11 cellular contexts compared by ENCODE assay signal in the genomic region with DNA sequence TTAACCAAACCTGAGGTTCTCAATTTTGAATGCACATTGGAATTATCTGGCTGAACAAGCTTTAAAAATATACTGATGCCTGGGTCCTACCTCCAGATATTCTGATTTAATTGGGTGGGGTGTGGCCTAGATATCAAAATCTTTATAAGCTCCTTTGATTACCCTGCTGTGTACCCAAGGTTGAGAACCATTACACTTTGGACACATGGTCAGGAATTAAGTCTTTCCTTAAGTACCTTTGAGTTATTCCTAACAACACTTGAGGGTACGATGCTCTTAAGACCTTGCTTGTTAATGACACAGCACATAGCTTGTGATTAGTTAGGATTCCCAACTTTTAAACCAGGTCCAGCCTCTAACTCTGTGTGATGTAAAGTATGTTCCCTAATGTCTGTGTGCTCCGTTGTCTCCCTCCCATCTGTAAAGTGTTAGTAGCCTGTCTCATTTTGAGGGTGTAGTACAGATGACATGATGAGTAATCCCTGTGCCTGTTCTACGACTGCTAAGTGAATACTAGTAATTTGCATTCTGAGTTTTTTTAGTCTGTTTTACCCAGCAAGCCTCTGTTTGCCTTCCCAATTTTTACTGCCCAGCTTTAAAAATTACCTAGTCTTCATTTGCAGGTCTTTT.
DNase-seq lines count a peak whose midpoint lies in the region; ATAC-seq and TF ChIP-seq lines count a peak whose summit lies in the region.
"Had no signal": no experiment of that assay in that cellular context is flagged by ENCODE, and none has a peak within 500 bp of the region (broad histone marks: within the 10 kb centered on the region; RNA-seq: fewer than 3 reads in every experiment).

No MANE protein-coding gene starts in this region.

- peaks cover 29% of the 10 kb centered on the region for H3K36me3 Mint-ChIP-seq in activated CD4-positive, alpha-beta T cell treated with anti-CD3 and anti-CD28 coated beads, Interleukin-2, amount 10 ng/mL, durations not matched to agents 24 days and 14 days (ENCODE audit: low read depth)
- H3K36me3 Mint-ChIP-seq in endodermal cell (ENCODE audit: low read depth) = peaks cover 32% of the 10 kb centered on the region

- H3K4me1 Mint-ChIP-seq in activated CD4-positive, alpha-beta T cell treated with anti-CD3 and anti-CD28 coated beads, Interleukin-2, amount 10 ng/mL, durations not matched to agents 24 days and 14 days = peaks cover 18% of the 10 kb centered on the region
- H3K4me1 Mint-ChIP-seq in endodermal cell = no peaks in the 10 kb centered on the region

- peak; percentile 77 for ATAC-seq in HG03439 (IDR thresholded peaks at IDR 0.05; ENCODE audit: unreplicated experiment)
- ATAC-seq: Panc1 had no signal

- peak overlapping the region; percentile 67 for H3K27ac Mint-ChIP-seq in activated CD4-positive, alpha-beta T cell treated with anti-CD3 and anti-CD28 coated beads, Interleukin-2, amount 10 ng/mL, durations not matched to agents 24 days and 14 days
- H3K27ac Mint-ChIP-seq in endodermal cell = peak overlapping the region; percentile 14

- no peaks in the 10 kb centered on the region for H3K9me3 ChIP-seq in endodermal cell (ENCODE audit: control insufficient read depth, low read length)

- no peak overlapping the region for H3K4me3 Mint-ChIP-seq in activated CD4-positive, alpha-beta T cell treated with anti-CD3 and anti-CD28 coated beads, Interleukin-2, amount 10 ng/mL, durations not matched to agents 24 days and 14 days
- H3K4me3 Mint-ChIP-seq in endodermal cell = no peak overlapping the region

- H3K4me1 ChIP-seq in endodermal cell (ENCODE audit: control insufficient read depth, insufficient read depth, low read length) = no peaks in the 10 kb centered on the region

- H3K27me3 Mint-ChIP-seq in activated CD4-positive, alpha-beta T cell treated with anti-CD3 and anti-CD28 coated beads, Interleukin-2, amount 10 ng/mL, durations not matched to agents 24 days and 14 days = no peaks in the 10 kb centered on the region
- H3K27me3 Mint-ChIP-seq in endodermal cell (ENCODE audit: insufficient read depth) = no peaks in the 10 kb centered on the region

- WGBS in endodermal cell (ENCODE audit: insufficient coverage in 1 of 2, insufficient read length in 1 of 2), 2 experiments = 97 to 100% methylated on average over 1 to 3 of the region's 3 CpGs

- H3K9ac ChIP-seq in endodermal cell (ENCODE audit: extremely low read depth, low read length, poor library complexity, severe bottlenecking) = no peak overlapping the region

- intact Hi-C loops in activated CD4-positive, alpha-beta T cell treated with anti-CD3 and anti-CD28 coated beads, Interleukin-2, amount 10 ng/mL, durations not matched to agents 24 days and 14 days (cut with micrococcal nuclease) = no loop called here

- DNase-seq in activated CD4-positive, alpha-beta T cell treated with anti-CD3 and anti-CD28 coated beads, Interleukin-2, amount 10 ng/mL, durations not matched to agents 24 days and 14 days = no peak
- DNase-seq in activated CD4-positive, alpha-beta T cell treated with anti-CD3 and anti-CD28 coated beads, Interleukin-2, amount 50 U/mL, for 1 hour = no peak
- DNase-seq in endodermal cell (no peak), stromal cell of bone marrow (ENCODE audit: low read depth) (peak; percentile 64), SW 1271 (lab: John Stamatoyannopoulos, UW) (no peak), T-helper 9 cell (no peak)
- no peak for DNase-seq in activated effector memory CD4-positive, alpha-beta T cell treated with anti-CD3 and anti-CD28 coated beads, Interleukin-2, amount 50 U/mL, for 16 hours
- DNase-seq: H7, substantia nigra had no signal

- no peak overlapping the region for H3K27ac ChIP-seq in endodermal cell (ENCODE audit: low read depth, low read length)

- peaks cover 70% of the 10 kb centered on the region for H3K36me3 ChIP-seq in endodermal cell (ENCODE audit: control insufficient read depth, insufficient read depth, low read length)

- H3K27me3 ChIP-seq in endodermal cell (ENCODE audit: control insufficient read depth, insufficient read depth, low read length, poor library complexity, severe bottlenecking) = no peaks in the 10 kb centered on the region

- no peak for TF ChIP-seq CTCF in endodermal cell (conservative IDR thresholded peaks at IDR 0.05)

- H3K9me3 Mint-ChIP-seq in activated CD4-positive, alpha-beta T cell treated with anti-CD3 and anti-CD28 coated beads, Interleukin-2, amount 10 ng/mL, durations not matched to agents 24 days and 14 days = no peaks in the 10 kb centered on the region
- no peaks in the 10 kb centered on the region for H3K9me3 Mint-ChIP-seq in endodermal cell

- H3K4me3 ChIP-seq in endodermal cell (ENCODE audit: low read length) = no peak overlapping the region
